Comparison of ENCODE assay signal across 1 cellular context in genomic region chr12:31582155-31582554, GRCh38.
TF ChIP-seq lines count a peak whose summit lies in the region.

No MANE protein-coding gene starts in this region.

TF ChIP-seq in IMR-90, 13 proteins besides CTCF, POLR2A, EP300 and RAD21:
- TF ChIP-seq CEBPB (IDR thresholded peaks at IDR 0.05; ENCODE audit: low read depth, low read length): peak; percentile 54; the same call in 1 of the 2 replicates
- no peak for TF ChIP-seq RCOR1 (IDR thresholded peaks at IDR 0.05; ENCODE audit: insufficient replicate concordance, low read length)
